Comparison of ENCODE assay signal across 1 cellular context in the genomic region with DNA sequence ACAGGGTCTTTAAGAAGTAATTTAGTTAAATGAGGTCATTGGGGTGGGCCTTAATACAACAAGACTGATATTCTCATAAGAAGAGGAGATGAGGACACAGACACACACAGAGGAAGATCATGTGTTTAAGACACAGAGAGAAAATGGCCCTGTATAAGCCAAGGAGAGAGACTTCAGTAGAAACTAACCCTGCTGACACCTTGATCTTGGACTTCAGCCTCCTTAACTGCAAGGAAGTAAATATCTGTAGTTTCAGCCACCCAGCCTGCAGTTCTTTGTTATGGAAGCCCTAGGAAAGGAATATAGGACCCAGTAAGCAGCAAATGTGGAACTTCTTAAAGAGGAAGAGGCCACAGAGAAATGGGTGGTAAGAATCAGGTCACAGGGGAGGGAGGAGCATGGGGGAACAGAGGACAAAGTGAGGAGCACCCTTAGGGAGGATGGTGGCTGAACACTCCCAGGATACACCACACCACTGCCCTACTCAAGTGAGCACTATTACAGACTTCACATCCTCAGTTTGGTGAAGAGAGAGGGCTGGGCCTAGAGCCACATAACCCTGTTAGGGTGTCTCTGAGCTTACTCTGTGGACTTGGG.
TF ChIP-seq lines count a peak whose summit lies in the region.

No MANE protein-coding gene starts in this region.

TF ChIP-seq in HepG2, 621 proteins besides CTCF, POLR2A, EP300 and RAD21:
- TF ChIP-seq HNF4A (CRISPR knock-in tag; IDR thresholded peaks at IDR 0.05) (no peak), U2AF1 (optimal IDR thresholded peaks at IDR 0.05; ENCODE audit: low read depth, low read length) (no peak), MED8 (CRISPR knock-in tag; IDR thresholded peaks at IDR 0.05; ENCODE audit: insufficient replicate concordance) (no peak), ZNF317 (CRISPR knock-in tag; IDR thresholded peaks at IDR 0.05) (no peak), FIP1L1 (IDR thresholded peaks at IDR 0.05; ENCODE audit: borderline replicate concordance, insufficient read depth, low read depth, low read length) (no peak), CENPT (CRISPR knock-in tag; IDR thresholded peaks at IDR 0.05; ENCODE audit: low read depth) (no peak), IKZF1 (IDR thresholded peaks at IDR 0.05) (no peak), GZF1 (CRISPR knock-in tag; IDR thresholded peaks at IDR 0.05) (no peak), ZNF121 (CRISPR knock-in tag; IDR thresholded peaks at IDR 0.05) (no peak), ZNF790 (CRISPR knock-in tag; IDR thresholded peaks at IDR 0.05; ENCODE audit: borderline replicate concordance) (no peak)
- TF ChIP-seq, protein P1, sequence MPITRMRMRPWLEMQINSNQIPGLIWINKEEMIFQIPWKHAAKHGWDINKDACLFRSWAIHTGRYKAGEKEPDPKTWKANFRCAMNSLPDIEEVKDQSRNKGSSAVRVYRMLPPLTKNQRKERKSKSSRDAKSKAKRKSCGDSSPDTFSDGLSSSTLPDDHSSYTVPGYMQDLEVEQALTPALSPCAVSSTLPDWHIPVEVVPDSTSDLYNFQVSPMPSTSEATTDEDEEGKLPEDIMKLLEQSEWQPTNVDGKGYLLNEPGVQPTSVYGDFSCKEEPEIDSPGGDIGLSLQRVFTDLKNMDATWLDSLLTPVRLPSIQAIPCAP (CRISPR knock-in tag; IDR thresholded peaks at IDR 0.05; ENCODE audit: low read depth) = no peak
- TF ChIP-seq, protein P2, sequence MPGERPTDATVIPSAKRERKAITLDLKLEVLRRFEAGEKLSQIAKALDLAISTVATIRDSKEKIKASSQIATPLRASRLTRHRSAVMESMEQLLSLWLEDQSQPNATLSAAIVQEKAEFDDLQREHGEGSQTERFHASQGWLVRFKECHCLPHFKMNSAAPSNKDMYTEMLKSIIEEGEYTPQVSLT (CRISPR knock-in tag; IDR thresholded peaks at IDR 0.05; ENCODE audit: borderline replicate concordance, low read depth) = no peak
